Comparison of ENCODE assay signal across 8 cellular contexts in genomic region chr1:9128161-9128519, GRCh38. TPM values are rescaled to one million over a fixed set of nuclear protein-coding genes. Genes with fewer than 3 reads are reported as not detected.
DNase-seq lines count a peak whose midpoint lies in the region; ATAC-seq and TF ChIP-seq lines count a peak whose summit lies in the region.

No MANE protein-coding gene starts in this region.

- no peak overlapping the region for H3K27ac ChIP-seq in iPS DF 6.9 (ENCODE audit: low read length)
- peak overlapping the region in 7 of 8 donors; percentile 82 to 90 (median 84) for H3K27ac ChIP-seq in spleen

- H3K36me3 ChIP-seq in iPS DF 6.9 (ENCODE audit: control insufficient read depth, insufficient read depth, low read length) (no peaks in the 10 kb centered on the region), spleen (no peaks in the 10 kb centered on the region)

- H3K4me1 ChIP-seq in iPS DF 6.9 (ENCODE audit: control insufficient read depth, insufficient read depth, low read length) = no peaks in the 10 kb centered on the region
- H3K4me1 ChIP-seq in spleen = peaks cover 12 to 53% (median 30%) of the 10 kb centered on the region in 6 donors

- peaks cover 28% of the 10 kb centered on the region for H3K27me3 Mint-ChIP-seq in activated CD8-positive, alpha-beta memory T cell treated with anti-CD3 and anti-CD28 coated beads, Interleukin-2, amount 10 ng/mL, durations not matched to agents 7 days and 5 days
- no peaks in the 10 kb centered on the region for H3K27me3 Mint-ChIP-seq in activated CD4-positive, alpha-beta memory T cell treated with anti-CD3 and anti-CD28 coated beads for 36 hours

- intact Hi-C loops in activated CD4-positive, alpha-beta memory T cell treated with anti-CD3 and anti-CD28 coated beads for 36 hours (cut with micrococcal nuclease) = loop anchor here (5.0 to 10.0 kb wide), 3 partner anchors 74 to 787 kb away; partner anchors contain the start of genes CTNNBIP1 and RERE
- intact Hi-C loops in spleen (cut with DNase I; ENCODE audit: low total_unique reads) = no loop called here

- POLR2A ChIA-PET in activated CD4-positive, alpha-beta memory T cell treated with anti-CD3 and anti-CD28 coated beads for 36 hours (lab: Charles Lee) = no interaction called here

- H3K9me3 ChIP-seq in iPS DF 6.9 (ENCODE audit: control insufficient read depth, insufficient read depth, low read length) (no peaks in the 10 kb centered on the region), spleen (no peaks in the 10 kb centered on the region)

- peaks cover 26% of the 10 kb centered on the region for H3K4me1 Mint-ChIP-seq in activated CD8-positive, alpha-beta memory T cell treated with anti-CD3 and anti-CD28 coated beads, Interleukin-2, amount 10 ng/mL, durations not matched to agents 7 days and 5 days
- peaks cover 45% of the 10 kb centered on the region for H3K4me1 Mint-ChIP-seq in activated CD4-positive, alpha-beta memory T cell treated with anti-CD3 and anti-CD28 coated beads for 36 hours (ENCODE audit: low read depth)

- DNase-seq in activated CD8-positive, alpha-beta memory T cell treated with anti-CD3 and anti-CD28 coated beads, Interleukin-2, amount 10 ng/mL, durations not matched to agents 7 days and 5 days = no peak
- no peak for DNase-seq in activated CD8-positive, alpha-beta memory T cell treated with anti-CD3 and anti-CD28 coated beads, Interleukin-2, amount 50 U/mL, for 4 hours
- DNase-seq in activated CD4-positive, alpha-beta memory T cell treated with anti-CD3 and anti-CD28 coated beads for 36 hours = no peak
- DNase-seq in iPS DF 6.9 (ENCODE audit: low read depth, low spot score) (no peak), spleen (no peak), NCI-H2107 (lab: John Stamatoyannopoulos, UW) (no peak), dermis blood vessel endothelial cell (no peak)

- H3K9me3 Mint-ChIP-seq in activated CD8-positive, alpha-beta memory T cell treated with anti-CD3 and anti-CD28 coated beads, Interleukin-2, amount 10 ng/mL, durations not matched to agents 7 days and 5 days (ENCODE audit: low read depth) = no peaks in the 10 kb centered on the region
- no peaks in the 10 kb centered on the region for H3K9me3 Mint-ChIP-seq in activated CD4-positive, alpha-beta memory T cell treated with anti-CD3 and anti-CD28 coated beads for 36 hours

- H3K36me3 Mint-ChIP-seq in activated CD8-positive, alpha-beta memory T cell treated with anti-CD3 and anti-CD28 coated beads, Interleukin-2, amount 10 ng/mL, durations not matched to agents 7 days and 5 days = no peaks in the 10 kb centered on the region
- no peaks in the 10 kb centered on the region for H3K36me3 Mint-ChIP-seq in activated CD4-positive, alpha-beta memory T cell treated with anti-CD3 and anti-CD28 coated beads for 36 hours

- CTCF ChIA-PET in activated CD8-positive, alpha-beta memory T cell treated with anti-CD3 and anti-CD28 coated beads, Interleukin-2, amount 10 ng/mL, durations not matched to agents 7 days and 5 days (lab: Charles Lee) = interaction anchor here (1.6 to 2.2 kb wide), 3 partner anchors 14 to 17 kb away, joined by 5 to 13 read pairs (median 6); no protein-coding TSS in a partner anchor
- CTCF ChIA-PET in activated CD4-positive, alpha-beta memory T cell treated with anti-CD3 and anti-CD28 coated beads for 36 hours (lab: Charles Lee) = interaction anchor here (2.1 kb wide), 1 partner anchor 11 kb away, joined by 5 read pairs; no protein-coding TSS in a partner anchor

- H3K27ac Mint-ChIP-seq in activated CD8-positive, alpha-beta memory T cell treated with anti-CD3 and anti-CD28 coated beads, Interleukin-2, amount 10 ng/mL, durations not matched to agents 7 days and 5 days = no peak overlapping the region
- no peak overlapping the region for H3K27ac Mint-ChIP-seq in activated CD4-positive, alpha-beta memory T cell treated with anti-CD3 and anti-CD28 coated beads for 36 hours

- no CpG with 5 or more reads among the region's 16 CpGs for WGBS in iPS DF 6.9 (ENCODE audit: insufficient coverage, insufficient read length)
- 18 to 48% (median 45%) methylated on average over 3 to 16 of the region's 16 CpGs for WGBS in spleen, 5 donors

- no peaks in the 10 kb centered on the region; the same call in 1 of the 2 replicates for H3K27me3 ChIP-seq in iPS DF 6.9 (ENCODE audit: control insufficient read depth, insufficient read depth, low read length)
- H3K27me3 ChIP-seq in spleen (replicated peaks in 1 of 7) = no peaks in the 10 kb centered on the region

- H3K4me3 ChIP-seq in iPS DF 6.9 (ENCODE audit: low read length) = peak overlapping the region; percentile 73; the same call in 1 of the 2 replicates
- H3K4me3 ChIP-seq in spleen = peak overlapping the region; percentile 25 to 87 (median 70)

- H3K4me3 Mint-ChIP-seq in activated CD8-positive, alpha-beta memory T cell treated with anti-CD3 and anti-CD28 coated beads, Interleukin-2, amount 10 ng/mL, durations not matched to agents 7 days and 5 days = peak overlapping the region; percentile 83
- H3K4me3 Mint-ChIP-seq in activated CD4-positive, alpha-beta memory T cell treated with anti-CD3 and anti-CD28 coated beads for 36 hours = peak overlapping the region; percentile 86

- TF ChIP-seq CTCF in spleen (IDR thresholded peaks at IDR 0.05 in 8 of 11, conservative IDR thresholded peaks at IDR 0.05 in 3 of 11) = no peak

- TF ChIP-seq POLR2A in spleen (IDR thresholded peaks at IDR 0.05) = no peak

- no peak for ATAC-seq in activated CD8-positive, alpha-beta memory T cell treated with anti-CD3 and anti-CD28 coated beads, Interleukin-2, amount 10 ng/mL, durations not matched to agents 7 days and 5 days
- ATAC-seq in GM18907 (IDR thresholded peaks at IDR 0.05; ENCODE audit: unreplicated experiment) = no peak

RNA-seq across cellular contexts. Expression of gene GPR157, which starts 0.8 kb away (rescaled TPM):
- 1 to 10 TPM; 3.6 to 4.5 TPM for total RNA-seq in activated CD8-positive, alpha-beta memory T cell treated with anti-CD3 and anti-CD28 coated beads, Interleukin-2, amount 10 ng/mL, durations not matched to agents 7 days and 5 days
- total RNA-seq in activated CD4-positive, alpha-beta memory T cell treated with anti-CD3 and anti-CD28 coated beads for 36 hours = 1 to 10 TPM; 3.5 to 3.9 TPM
- total RNA-seq in spleen = 10 to 100 TPM in 1 of 7 donors, 1 to 10 TPM in 6; 5.7 to 10.5 (median 6.8) TPM
- 1 to 10 TPM; 1.2 to 2.8 (median 1.5) TPM for polyA plus RNA-seq in spleen
- total RNA-seq in dermis blood vessel endothelial cell = 4.3 and 7.0 TPM in 2 replicates

RNA-seq across cellular contexts. Expression of gene SLC2A5, which starts 58.7 kb away (rescaled TPM):
- not detected for total RNA-seq in activated CD8-positive, alpha-beta memory T cell treated with anti-CD3 and anti-CD28 coated beads, Interleukin-2, amount 10 ng/mL, durations not matched to agents 7 days and 5 days
- not detected for total RNA-seq in activated CD4-positive, alpha-beta memory T cell treated with anti-CD3 and anti-CD28 coated beads for 36 hours
- total RNA-seq in spleen (10 to 100 TPM in 1 of 7 donors, 1 to 10 TPM in 6; 5.3 to 23.6 (median 8.4) TPM), dermis blood vessel endothelial cell (0.34 TPM in 1 of 2 replicates, not detected in the other)
- 1 to 10 TPM; 2.9 to 4.6 (median 3.2) TPM for polyA plus RNA-seq in spleen
